In the genomic region with DNA sequence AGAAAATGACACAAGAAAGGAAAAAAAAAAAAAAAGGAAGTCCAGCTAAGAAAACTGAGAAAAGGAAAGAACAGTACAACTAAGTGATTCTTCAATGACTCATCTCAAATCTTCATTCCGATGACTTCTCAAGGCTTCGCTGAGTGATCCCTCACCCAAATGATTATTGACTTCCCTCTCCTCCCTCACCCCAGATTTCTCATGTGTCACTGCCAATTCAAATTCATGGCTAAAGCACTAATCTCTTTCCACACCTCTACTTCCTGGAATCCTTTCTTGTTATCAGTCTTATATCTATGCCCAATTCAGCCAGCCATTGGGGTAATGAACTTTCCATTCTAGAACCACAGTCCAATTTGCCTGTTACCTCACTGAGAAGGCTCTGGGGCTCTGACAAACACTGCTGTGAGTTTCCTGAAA, we compare ENCODE assay signal across 8 cellular contexts. TPM values are rescaled to one million over a fixed set of nuclear protein-coding genes. Genes with fewer than 3 reads are reported as not detected.
DNase-seq lines count a peak whose midpoint lies in the region; ATAC-seq, FAIRE-seq and TF ChIP-seq lines count a peak whose summit lies in the region.

No MANE protein-coding gene starts in this region.

- no peaks in the 10 kb centered on the region for H3K9me1 ChIP-seq in keratinocyte (ENCODE audit: control insufficient read depth, extremely low read depth, insufficient read depth, low read length)

- DNase-seq in MV-4-11 (lab: John Stamatoyannopoulos, UW) (peak; percentile 96), keratinocyte (ENCODE audit: low read depth, low spot score) (peak; percentile 45), GM03348 (ENCODE audit: low spot score) (no peak), substantia nigra (lab: John Stamatoyannopoulos, UW) (no peak), occipital lobe (lab: John Stamatoyannopoulos, UW) (no peak), body of pancreas (no peak)

- H3K79me2 ChIP-seq in keratinocyte (ENCODE audit: control insufficient read depth, insufficient read depth, low read length), result no peaks in the 10 kb centered on the region

- peak overlapping the region; percentile 71 for H3K27ac ChIP-seq in keratinocyte (ENCODE audit: control insufficient read depth, insufficient read depth, low read length)
- no peak overlapping the region for H3K27ac ChIP-seq in substantia nigra (ENCODE audit: low read depth, low read length, poor library complexity, severe bottlenecking)
- no peak overlapping the region for H3K27ac ChIP-seq in body of pancreas

- H3K4me2 ChIP-seq in keratinocyte (ENCODE audit: control insufficient read depth, extremely low read depth, insufficient read depth, low read depth, low read length), result peak overlapping the region; percentile 73

- dilution Hi-C loops in keratinocyte (cut with MboI; ENCODE audit: extremely low pct_ligation_motif_present, low sequenced_read_pairs), result no loop called here

- no peaks in the 10 kb centered on the region for H3K27me3 ChIP-seq in keratinocyte (ENCODE audit: control insufficient read depth, extremely low read depth, insufficient read depth, low read length)
- H3K27me3 ChIP-seq in body of pancreas, result no peaks in the 10 kb centered on the region

- TF ChIP-seq POLR2A in body of pancreas (IDR thresholded peaks at IDR 0.05), result no peak

- no peaks in the 10 kb centered on the region for H4K20me1 ChIP-seq in keratinocyte (ENCODE audit: control insufficient read depth, extremely low read depth, insufficient read depth, low read length)

- WGBS in body of pancreas, 2 donors, result 84 to 87% methylated on average over 2 of the region's 2 CpGs

- peaks cover 14% of the 10 kb centered on the region for H3K4me1 ChIP-seq in keratinocyte (ENCODE audit: control insufficient read depth, extremely low read depth, insufficient read depth, low read length)
- H3K4me1 ChIP-seq in body of pancreas, result no peaks in the 10 kb centered on the region

- H3K36me3 ChIP-seq in keratinocyte (ENCODE audit: control insufficient read depth in 2 of 2, extremely low read depth in 1 of 2, insufficient read depth in 2 of 2, low read length in 2 of 2) (no peaks in the 10 kb centered on the region), body of pancreas (replicated peaks in 1 of 2; ENCODE audit: insufficient read depth in 1 of 2, low read depth in 2 of 2) (no peaks in the 10 kb centered on the region)

- no peak overlapping the region for H3K9ac ChIP-seq in keratinocyte (ENCODE audit: control insufficient read depth, extremely low read depth, insufficient read depth, low read length)

- H3K9me3 ChIP-seq in keratinocyte (ENCODE audit: control insufficient read depth, low read depth, low read length) (peaks cover 3% of the 10 kb centered on the region), body of pancreas (no peaks in the 10 kb centered on the region)

- no peak for TF ChIP-seq CTCF in keratinocyte (optimal IDR thresholded peaks at IDR 0.05 in 1 of 3, IDR thresholded peaks at IDR 0.05 in 1 of 3, conservative IDR thresholded peaks at IDR 0.05 in 1 of 3; ENCODE audit: extremely low read depth in 1 of 3, insufficient read depth in 2 of 3, low read length in 3 of 3)
- no peak for TF ChIP-seq CTCF in body of pancreas (IDR thresholded peaks at IDR 0.05)

- intact Hi-C loops in body of pancreas (cut with DNase I), result no loop called here

- H2AFZ ChIP-seq in keratinocyte (ENCODE audit: control insufficient read depth, low read length), result peak overlapping the region; percentile 86

- ATAC-seq in GM18502 (IDR thresholded peaks at IDR 0.05; ENCODE audit: poor library complexity, unreplicated experiment) (peak; percentile 70), HG02571 (IDR thresholded peaks at IDR 0.05; ENCODE audit: unreplicated experiment) (peak; percentile 52), body of pancreas (no peak)

- peak; percentile 87 for FAIRE-seq in keratinocyte (lab: Jason Lieb, UNC)

- H3K4me3 ChIP-seq in keratinocyte (ENCODE audit: control insufficient read depth in 2 of 3, extremely low read depth in 1 of 3, insufficient read depth in 2 of 3, low read depth in 1 of 3, low read length in 3 of 3), result peak overlapping the region in 2 of 3 experiments; percentile 36 to 41
- no peak overlapping the region for H3K4me3 ChIP-seq in body of pancreas

RNA-seq across cellular contexts. Expression of gene ABCB11, which starts 7.2 kb away (rescaled TPM):
- 0.03 TPM in 2 of 3 replicates, not detected in the other for polyA plus RNA-seq in keratinocyte
- not detected for polyA plus RNA-seq in keratinocyte (2011; ENCODE audit: low read depth)
- 0.01 and 0.04 TPM in 2 replicates for polyA plus RNA-seq in keratinocyte (2011; cell fraction: cytosol; rRNA removed)
- 0.01 and 0.03 TPM in 2 replicates for polyA plus RNA-seq in keratinocyte (2011; cell fraction: nucleus; rRNA removed)
- 0.03 TPM in 1 of 2 replicates, not detected in the other for polyA plus RNA-seq in keratinocyte (2012; ENCODE audit: low replicate concordance)
- polyA minus RNA-seq in keratinocyte, result 0.30 TPM in 1 of 3 replicates, not detected in the others
- not detected for polyA minus RNA-seq in keratinocyte (2011; cell fraction: cytosol; rRNA and poly(A)+ RNA removed)
- 0.16 TPM in 1 of 2 replicates, not detected in the other for polyA minus RNA-seq in keratinocyte (2011; cell fraction: nucleus; rRNA and poly(A)+ RNA removed)
- 0.16 TPM for total RNA-seq in occipital lobe
- under 1 TPM in 1 of 2 donors, not detected in 1; 0.33 TPM for total RNA-seq in body of pancreas

RNA-seq across cellular contexts. Expression of gene DHRS9, which starts 31.0 kb away (rescaled TPM):
- 1.9 to 5.0 TPM (median 3.3 TPM) in 3 replicates for polyA plus RNA-seq in keratinocyte
- polyA plus RNA-seq in keratinocyte (2011; ENCODE audit: low read depth), result 8.8 TPM
- 1.1 and 2.9 TPM in 2 replicates for polyA plus RNA-seq in keratinocyte (2011; cell fraction: cytosol; rRNA removed)
- polyA plus RNA-seq in keratinocyte (2011; cell fraction: nucleus; rRNA removed), result 8.6 and 10.2 TPM in 2 replicates
- 1.2 and 18.4 TPM in 2 replicates for polyA plus RNA-seq in keratinocyte (2012; ENCODE audit: low replicate concordance)
- 1.9 to 3.0 TPM in 2 of 3 replicates, not detected in the other for polyA minus RNA-seq in keratinocyte
- 3.3 TPM for polyA minus RNA-seq in keratinocyte (2011; cell fraction: cytosol; rRNA and poly(A)+ RNA removed)
- 4.9 and 6.3 TPM in 2 replicates for polyA minus RNA-seq in keratinocyte (2011; cell fraction: nucleus; rRNA and poly(A)+ RNA removed)
- 0.94 TPM for total RNA-seq in occipital lobe
- 1 to 10 TPM in 1 of 2 donors, not detected in 1; 1.0 TPM for total RNA-seq in body of pancreas

Comparison
In these comparisons a context has a peak if more than half of its experiments do, and no peak if none do; other contexts are left out.
1. DNase-seq: peak in MV-4-11 (single experiment) and keratinocyte (single experiment); none in GM03348 (single experiment), substantia nigra (0 of 49), occipital lobe (single experiment) and body of pancreas (0 of 4).
2. H3K4me3 ChIP-seq: peak in keratinocyte (2 of 3); none in body of pancreas (0 of 2).